ENCODE assay signal across 8 cellular contexts in genomic region chr12:14454098-14454907, GRCh38.
DNase-seq lines count a peak whose midpoint lies in the region; ATAC-seq, FAIRE-seq and TF ChIP-seq lines count a peak whose summit lies in the region.

No MANE protein-coding gene starts in this region.

- peaks cover 51% of the 10 kb centered on the region for H3K4me1 Mint-ChIP-seq in activated naive CD8-positive, alpha-beta T cell treated with anti-CD3 and anti-CD28 coated beads, Interleukin-2, amount 50 U/mL, for 24 hours

- H3K27me3 Mint-ChIP-seq in activated naive CD8-positive, alpha-beta T cell treated with anti-CD3 and anti-CD28 coated beads, Interleukin-2, amount 50 U/mL, for 24 hours = no peaks in the 10 kb centered on the region

- H3K36me3 ChIP-seq in kidney (ENCODE audit: control insufficient read depth in 1 of 2, insufficient read depth in 2 of 2, low read length in 2 of 2) = peaks cover 8 to 25% of the 10 kb centered on the region in 2 donors

- peak; percentile 15 for DNase-seq in 8988T
- DNase-seq in EL = peak; percentile 47
- peak; percentile 45 for DNase-seq in NCI-H526 treated with DMSO at 0.1 percent for 48 hours (lab: John Stamatoyannopoulos, UW)
- peak; percentile 18 for DNase-seq in activated naive CD8-positive, alpha-beta T cell treated with anti-CD3 and anti-CD28 coated beads, Interleukin-2, amount 50 U/mL, for 24 hours
- no peak for DNase-seq in kidney
- DNase-seq in inferior parietal cortex (ENCODE audit: extremely low spot score) = no peak
- DNase-seq in dorsolateral prefrontal cortex = no peak

- H3K27ac ChIP-seq in kidney (ENCODE audit: low read depth in 2 of 2, low read length in 2 of 2) (no peak overlapping the region), dorsolateral prefrontal cortex (no peak overlapping the region)

- H3K4me1 ChIP-seq in kidney (ENCODE audit: control insufficient read depth in 1 of 2, insufficient read depth in 1 of 2, low read depth in 1 of 2, low read length in 2 of 2) = peaks cover 0 to 3% of the 10 kb centered on the region in 2 donors

- no peak overlapping the region for H3K9ac ChIP-seq in kidney (ENCODE audit: low read length in 2 of 2)

- H3K36me3 Mint-ChIP-seq in activated naive CD8-positive, alpha-beta T cell treated with anti-CD3 and anti-CD28 coated beads, Interleukin-2, amount 50 U/mL, for 24 hours (ENCODE audit: low read depth) = peaks cover 68% of the 10 kb centered on the region

- no peak overlapping the region for H3K4me3 Mint-ChIP-seq in activated naive CD8-positive, alpha-beta T cell treated with anti-CD3 and anti-CD28 coated beads, Interleukin-2, amount 50 U/mL, for 24 hours

- intact Hi-C loops in kidney (cut with DNase I) (no loop called here), dorsolateral prefrontal cortex (cut with DNase I) (no loop called here)

- no peak for FAIRE-seq in kidney (lab: Jason Lieb, UNC)

- H3K27ac Mint-ChIP-seq in activated naive CD8-positive, alpha-beta T cell treated with anti-CD3 and anti-CD28 coated beads, Interleukin-2, amount 50 U/mL, for 24 hours = peak overlapping the region; percentile 78

- no peak overlapping the region for H3K4me3 ChIP-seq in kidney (ENCODE audit: low read length in 2 of 2)
- no peak overlapping the region for H3K4me3 ChIP-seq in dorsolateral prefrontal cortex

- H3K9me3 ChIP-seq in kidney (ENCODE audit: control insufficient read depth in 1 of 2, low read length in 2 of 2) = no peaks in the 10 kb centered on the region

- no peaks in the 10 kb centered on the region for H3K27me3 ChIP-seq in dorsolateral prefrontal cortex

- H3K9me3 Mint-ChIP-seq in activated naive CD8-positive, alpha-beta T cell treated with anti-CD3 and anti-CD28 coated beads, Interleukin-2, amount 50 U/mL, for 24 hours = peaks cover 11% of the 10 kb centered on the region

- peak; percentile 70 for TF ChIP-seq CTCF in kidney (IDR thresholded peaks at IDR 0.05; ENCODE audit: borderline replicate concordance, extremely low read depth, insufficient read depth)
- TF ChIP-seq CTCF in dorsolateral prefrontal cortex (IDR thresholded peaks at IDR 0.05 in 54 of 56, conservative IDR thresholded peaks at IDR 0.05 in 2 of 56; ENCODE audit: low read depth in 1 of 56, partially characterized antibody in 56 of 56) = peak in 15 of 56 donors; percentile 7 to 33 (median 21)

- ATAC-seq in HG02678 (IDR thresholded peaks at IDR 0.05; ENCODE audit: unreplicated experiment) = peak; percentile 54
- ATAC-seq in activated naive CD8-positive, alpha-beta T cell treated with anti-CD3 and anti-CD28 coated beads, Interleukin-2, amount 50 U/mL, for 24 hours = peak; percentile 87

Comparison
In these comparisons a context has a peak if more than half of its experiments do, and no peak if none do; other contexts are left out.
1. DNase-seq: peak in 8988T (single experiment), EL (single experiment), NCI-H526 treated with DMSO at 0.1 percent for 48 hours (single experiment) and activated naive CD8-positive, alpha-beta T cell treated with anti-CD3 and anti-CD28 coated beads, Interleukin-2, amount 50 U/mL, for 24 hours (single experiment); none in kidney (single experiment), inferior parietal cortex (single experiment) and dorsolateral prefrontal cortex (0 of 10).